ENCODE assay signal across 25 cellular contexts in the genomic region with DNA sequence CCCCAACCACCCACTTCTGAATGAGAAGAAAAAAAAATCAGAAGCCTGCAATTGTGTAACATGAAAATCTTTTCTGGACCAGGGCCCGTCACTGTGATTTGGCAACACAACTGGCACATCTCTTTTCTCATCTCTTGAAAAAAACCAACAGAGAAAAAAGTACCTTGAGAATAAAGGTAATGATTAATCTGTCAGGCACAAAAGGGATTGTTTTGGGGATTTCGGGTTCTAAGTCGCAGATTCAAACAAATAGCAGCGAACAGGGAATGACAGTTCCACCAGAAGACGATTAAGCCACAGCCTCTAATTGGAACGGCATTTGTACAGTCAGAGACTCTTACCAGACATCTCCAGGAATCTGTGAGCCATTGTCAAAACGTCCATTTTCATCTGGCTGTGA. TPM values are rescaled to one million over a fixed set of nuclear protein-coding genes. Genes with fewer than 3 reads are reported as not detected.
DNase-seq lines count a peak whose midpoint lies in the region; ATAC-seq and TF ChIP-seq lines count a peak whose summit lies in the region.
"Had no signal": no experiment of that assay in that cellular context is flagged by ENCODE, and none has a peak within 500 bp of the region (broad histone marks: within the 10 kb centered on the region; RNA-seq: fewer than 3 reads in every experiment).

AQP9 (plus strand) TSS at position 276 of the 400 bp plus-strand sequence. CDS start 185 bp downstream, outside the sequence.

- no peaks in the 10 kb centered on the region for H3K79me2 ChIP-seq in PC-3 (ENCODE audit: low read length)

- H3K9me2 ChIP-seq in PC-3 (replicated peaks; ENCODE audit: low read length), result no peaks in the 10 kb centered on the region

- no peaks in the 10 kb centered on the region for H3F3A ChIP-seq in PC-3 (ENCODE audit: low read length, unreplicated experiment)

- intact Hi-C loops in PC-3 (cut with micrococcal nuclease), result no loop called here

- TF ChIP-seq CTCF in PC-3 (conservative IDR thresholded peaks at IDR 0.05; ENCODE audit: low read depth, low read length) (no peak), thoracic aorta (IDR thresholded peaks at IDR 0.05) (no peak)

- H3K27ac ChIP-seq in PC-3 (ENCODE audit: low read length), result peak within 1 kb of the TSS; percentile 59
- peak within 1 kb of the TSS; percentile 73 for H3K27ac ChIP-seq in epithelial cell of prostate
- H3K27ac ChIP-seq in thoracic aorta, result no peak within 1 kb of the TSS
- H3K27ac ChIP-seq: ovary, transverse colon had no signal

- no peak within 1 kb of the TSS for H2AFZ ChIP-seq in PC-3 (ENCODE audit: low read length)

- CTCF ChIA-PET in PC-3 (lab: Charles Lee), result no interaction called here

- H3K9me3 ChIP-seq in PC-3 (ENCODE audit: low read length) (no peaks in the 10 kb centered on the region), mononuclear cell (ENCODE audit: low read depth, low read length) (no peaks in the 10 kb centered on the region), thoracic aorta (no peaks in the 10 kb centered on the region)
- H3K9me3 ChIP-seq: heart right ventricle, ovary, transverse colon had no signal

- H3K4me3 ChIP-seq in PC-3 (ENCODE audit: low read length) (no peak within 1 kb of the TSS), mononuclear cell (ENCODE audit: low read length) (peak within 1 kb of the TSS; percentile 42), thoracic aorta (peak within 1 kb of the TSS; percentile 21)
- H3K4me3 ChIP-seq: ovary, transverse colon had no signal

- H3K36me3 ChIP-seq in PC-3 (ENCODE audit: low read depth, low read length) (no peaks in the 10 kb centered on the region), thoracic aorta (no peaks in the 10 kb centered on the region)
- H3K36me3 ChIP-seq: heart right ventricle, ovary, transverse colon had no signal

- POLR2A ChIA-PET in PC-3 (lab: Charles Lee; ENCODE audit: unreplicated experiment), result no interaction called here

- no peak within 1 kb of the TSS for H3K9ac ChIP-seq in PC-3 (ENCODE audit: low read length)

- H3K4me1 ChIP-seq in PC-3 (ENCODE audit: insufficient read depth, low read length) (peaks cover 13% of the 10 kb centered on the region), mononuclear cell (ENCODE audit: insufficient read depth, low read length) (peaks cover 56% of the 10 kb centered on the region), thoracic aorta (ENCODE audit: control insufficient read depth in 1 of 2, low read depth in 2 of 2) (peaks cover 0 to 14% of the 10 kb centered on the region in 2 donors)
- H3K4me1 ChIP-seq: transverse colon had no signal

- H4K20me1 ChIP-seq in PC-3 (ENCODE audit: low read length), result no peaks in the 10 kb centered on the region

- no peak within 1 kb of the TSS for H3K4me2 ChIP-seq in PC-3 (ENCODE audit: low read length)

- no TSS peak for BruUV-seq in PC-3 (replicated peaks; lab: Mats Ljungman, UMichigan)

- ATAC-seq in PC-3 (no peak), thoracic aorta (ENCODE audit: insufficient number of reproducible peaks, low FRiP score, low read depth) (no peak), HG02852 (IDR thresholded peaks at IDR 0.05; ENCODE audit: unreplicated experiment) (no peak)
- ATAC-seq: heart right ventricle; naive thymus-derived CD8-positive, alpha-beta T cell; sciatic nerve had no signal

- DNase-seq in PC-3, result no peak
- no peak for DNase-seq in epithelial cell of prostate (ENCODE audit: low read depth, low spot score)
- DNase-seq in thoracic aorta (ENCODE audit: low spot score), result no peak
- DNase-seq in GM19240 (ENCODE audit: insufficient read length, low spot score), result no peak
- DNase-seq in NCI-H2081 treated with DMSO at 0.1 percent for 48 hours (lab: John Stamatoyannopoulos, UW), result no peak
- DNase-seq: activated CD4-positive, alpha-beta T cell treated with anti-CD3 and anti-CD28 coated beads, Interleukin-2, amount 10 ng/mL, durations not matched to agents 7 days and 5 days; activated gamma-delta T cell; amniotic stem cell; Calu3; cortex of kidney; heart right ventricle; HFFc6; naive thymus-derived CD8-positive, alpha-beta T cell; NCI-H187; NCI-H2227 treated with DMSO at 0.1 percent for 48 hours; NCI-H774; ovary; stimulated activated CD4-positive, alpha-beta T cell treated with anti-CD3 and anti-CD28 coated beads, Interleukin-1b, Interleukin-23, amount 100 ng/mL, for 48 hours; stimulated activated naive CD4-positive, alpha-beta T cell; transverse colon had no signal

- H3K27me3 ChIP-seq in PC-3 (ENCODE audit: low read length) (no peaks in the 10 kb centered on the region), mononuclear cell (ENCODE audit: insufficient read depth, low read length) (peaks cover 5% of the 10 kb centered on the region), thoracic aorta (replicated peaks; ENCODE audit: insufficient read depth) (no peaks in the 10 kb centered on the region)
- H3K27me3 ChIP-seq: ovary, transverse colon had no signal

RNA-seq across cellular contexts. Expression of gene AQP9, which starts in this region (rescaled TPM):
- total RNA-seq in PC-3 (2014; rRNA removed) (0.12 TPM in 1 of 2 replicates, not detected in the other), mononuclear cell (144 TPM), thoracic aorta (10 to 100 TPM in 1 of 2 donors, under 1 TPM in 1; 0.95 to 10.0 TPM)
- total RNA-seq: activated CD4-positive, alpha-beta T cell treated with anti-CD3 and anti-CD28 coated beads, Interleukin-2, amount 10 ng/mL, durations not matched to agents 7 days and 5 days; Calu3; fibroblast of villous mesenchyme; HFFc6; naive thymus-derived CD8-positive, alpha-beta T cell; T-helper 1 cell treated with Interleukin-12 subunit alpha and Interleukin-12 subunit beta and Interleukin-4 antibody, amounts not matched to agents 30 ng/mL and 1 ng/mL, for 36 hours had no signal

Comparison
In these comparisons a context has a peak if more than half of its experiments do, and no peak if none do; other contexts are left out.
1. RNA of gene AQP9 (total RNA-seq): 144 TPM in mononuclear cell (single experiment); 0.95 to 10.0 TPM in thoracic aorta and 0.12 TPM in PC-3; every median in the first group is over 10 times any median in the second.
2. H3K27ac ChIP-seq: peak in PC-3 (single experiment) and epithelial cell of prostate (single experiment); none in thoracic aorta (0 of 2).